Comparison of ENCODE assay signal across 1 cellular context in the genomic region with DNA sequence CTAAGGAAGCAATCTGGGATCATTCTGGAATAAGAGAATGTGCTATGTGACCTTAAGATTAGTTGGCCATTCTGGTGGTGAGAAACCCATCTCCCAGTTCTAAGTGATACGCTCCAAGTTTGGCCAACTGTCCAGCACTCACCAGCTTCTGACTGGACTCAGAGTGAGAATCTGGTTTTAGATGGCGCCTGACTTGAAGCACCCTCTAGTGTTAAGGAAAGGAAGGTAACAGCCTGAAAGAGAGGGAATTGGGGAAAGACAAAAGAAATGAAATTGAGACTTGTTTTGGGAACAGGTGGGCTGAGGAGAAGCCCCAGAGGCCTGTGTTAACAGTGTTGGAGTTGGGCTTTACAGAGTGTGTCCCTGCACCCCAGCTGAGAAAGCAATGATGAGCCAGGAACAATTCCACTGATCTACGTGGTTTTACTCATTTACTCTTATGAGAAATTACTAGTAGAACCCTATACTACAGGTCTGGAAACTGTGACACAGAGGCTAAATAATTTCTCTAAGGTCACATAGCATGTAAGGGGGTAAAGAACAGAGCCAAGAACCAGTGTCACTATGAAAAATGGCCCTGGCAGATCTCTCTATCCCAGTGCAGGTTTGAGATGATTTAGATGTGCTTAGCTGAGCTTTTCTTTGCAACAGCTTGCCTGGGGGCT.
A peak's percentile ranks its signal among the peaks of the same experiment; 100 is the strongest.
TF ChIP-seq lines count a peak whose summit lies in the region.

No MANE protein-coding gene starts in this region.

TF ChIP-seq in HEK293, 187 proteins besides CTCF, POLR2A, EP300 and RAD21 (continued from another document):
- TF ChIP-seq, protein P1, sequence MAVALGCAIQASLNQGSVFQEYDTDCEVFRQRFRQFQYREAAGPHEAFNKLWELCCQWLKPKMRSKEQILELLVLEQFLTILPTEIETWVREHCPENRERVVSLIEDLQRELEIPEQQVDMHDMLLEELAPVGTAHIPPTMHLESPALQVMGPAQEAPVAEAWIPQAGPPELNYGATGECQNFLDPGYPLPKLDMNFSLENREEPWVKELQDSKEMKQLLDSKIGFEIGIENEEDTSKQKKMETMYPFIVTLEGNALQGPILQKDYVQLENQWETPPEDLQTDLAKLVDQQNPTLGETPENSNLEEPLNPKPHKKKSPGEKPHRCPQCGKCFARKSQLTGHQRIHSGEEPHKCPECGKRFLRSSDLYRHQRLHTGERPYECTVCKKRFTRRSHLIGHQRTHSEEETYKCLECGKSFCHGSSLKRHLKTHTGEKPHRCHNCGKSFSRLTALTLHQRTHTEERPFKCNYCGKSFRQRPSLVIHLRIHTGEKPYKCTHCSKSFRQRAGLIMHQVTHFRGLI (tag by site-specific recombination; IDR thresholded peaks at IDR 0.05) = 0 out of 2 replicates have a peak, but pooled peaks have one; percentile 29
- TF ChIP-seq YY1 (tag by site-specific recombination; IDR thresholded peaks at IDR 0.05) = no peak
TF ChIP-seq in HEK293: peak in this region for 3.
